ENCODE assay signal across 8 cellular contexts in genomic region chr20:34516038-34516873, GRCh38. TPM values are rescaled to one million over a fixed set of nuclear protein-coding genes. Genes with fewer than 3 reads are reported as not detected.
A peak's percentile ranks its signal among the peaks of the same experiment; 100 is the strongest.
DNase-seq lines count a peak whose midpoint lies in the region; ATAC-seq and TF ChIP-seq lines count a peak whose summit lies in the region.

TSS of gene DYNLRB1 (plus strand) at chr20:34516422. CDS start at chr20:34516459, 37 bp downstream.

- 0 out of 2 replicates have a peak, but pooled peaks cover 6% of the 10 kb centered on the region for H3F3A ChIP-seq in DOHH2 (ENCODE audit: control insufficient read depth, insufficient read depth)
- peaks cover 3% of the 10 kb centered on the region; the same call in 1 of the 2 replicates for H3F3A ChIP-seq in GM23338 (replicated peaks; ENCODE audit: low read depth)

- H3K27ac Mint-ChIP-seq in GM23338 (peak within 1 kb of the TSS; percentile 98), naive B cell (peak within 1 kb of the TSS; percentile 96 to 99 (median 98))
- H3K27ac Mint-ChIP-seq in stimulated activated effector memory CD8-positive, alpha-beta T cell treated with anti-CD3 and anti-CD28 coated beads, Interleukin-12 subunit alpha, Interleukin-12 subunit beta, amount 100 ng/mL, for 72 hours, result peak within 1 kb of the TSS; percentile 98

- DNase-seq in GM23338 (ENCODE audit: low spot score) (peak; percentile 99), LNCaP clone FGC (ENCODE audit: low read depth) (peak; percentile 87), RPMI8226 (peak; percentile 97), fibroblast of gingiva (ENCODE audit: low read depth) (peak; percentile 95), naive B cell (peak; percentile 90)
- peak; percentile 87 to 88 for DNase-seq in activated T-helper 1 cell treated with anti-CD3 and anti-CD28 coated beads, Interleukin-2, amount 50 U/mL, for 16 hours (ENCODE audit: low read depth in 1 of 2, low spot score in 1 of 2)
- peak; percentile 96 to 99 for DNase-seq in stimulated activated effector memory CD8-positive, alpha-beta T cell treated with anti-CD3 and anti-CD28 coated beads, Interleukin-12 subunit alpha, Interleukin-12 subunit beta, amount 100 ng/mL, for 72 hours (ENCODE audit: low spot score in 2 of 2)

- H3K4me1 Mint-ChIP-seq in GM23338, result peaks cover 12% of the 10 kb centered on the region; the same call in 2 of the 3 replicates
- H3K4me1 Mint-ChIP-seq in naive B cell, result peaks cover 20 to 68% (median 50%) of the 10 kb centered on the region in 3 donors
- H3K4me1 Mint-ChIP-seq in stimulated activated effector memory CD8-positive, alpha-beta T cell treated with anti-CD3 and anti-CD28 coated beads, Interleukin-12 subunit alpha, Interleukin-12 subunit beta, amount 100 ng/mL, for 72 hours, result peaks cover 40% of the 10 kb centered on the region

- H4K20me1 ChIP-seq in DOHH2 (ENCODE audit: control insufficient read depth, insufficient read depth, low read depth, low read length), result no peaks in the 10 kb centered on the region
- H4K20me1 ChIP-seq in GM23338 (replicated peaks; ENCODE audit: insufficient read depth), result peaks cover 24% of the 10 kb centered on the region; the same call in 1 of the 2 replicates

- ATAC-seq in GM23338 (peak; percentile 90), naive B cell (ENCODE audit: low read depth in 2 of 2) (peak; percentile 82)
- peak; percentile 91 for ATAC-seq in stimulated activated effector memory CD8-positive, alpha-beta T cell treated with anti-CD3 and anti-CD28 coated beads, Interleukin-12 subunit alpha, Interleukin-12 subunit beta, amount 100 ng/mL, for 72 hours

- no peaks in the 10 kb centered on the region for H3K9me3 ChIP-seq in DOHH2 (ENCODE audit: control insufficient read depth, insufficient read depth, low read length)

- H3K4me2 ChIP-seq in DOHH2 (ENCODE audit: low read length) (peak within 1 kb of the TSS; percentile 98), GM23338 (peak within 1 kb of the TSS; percentile 87)

- peaks cover 11% of the 10 kb centered on the region for H3K27me3 Mint-ChIP-seq in GM23338 (ENCODE audit: insufficient read depth, low read depth, poor library complexity)
- H3K27me3 Mint-ChIP-seq in naive B cell, result no peaks in the 10 kb centered on the region

- H3K4me3 ChIP-seq in DOHH2 (ENCODE audit: low read length) (peak within 1 kb of the TSS; percentile 86), GM23338 (peak within 1 kb of the TSS; percentile 88), LNCaP clone FGC (ENCODE audit: low read depth, low read length) (peak within 1 kb of the TSS; percentile 80)

- H3K79me2 ChIP-seq in DOHH2 (ENCODE audit: control insufficient read depth, low read length), result peaks cover 47% of the 10 kb centered on the region
- peaks cover 45% of the 10 kb centered on the region for H3K79me2 ChIP-seq in GM23338 (replicated peaks; ENCODE audit: insufficient read depth)

- H3K9me3 Mint-ChIP-seq in GM23338 (no peaks in the 10 kb centered on the region), naive B cell (no peaks in the 10 kb centered on the region)
- no peaks in the 10 kb centered on the region for H3K9me3 Mint-ChIP-seq in stimulated activated effector memory CD8-positive, alpha-beta T cell treated with anti-CD3 and anti-CD28 coated beads, Interleukin-12 subunit alpha, Interleukin-12 subunit beta, amount 100 ng/mL, for 72 hours

- H3K27me3 ChIP-seq in DOHH2 (ENCODE audit: control insufficient read depth, low read length) (no peaks in the 10 kb centered on the region), GM23338 (ENCODE audit: insufficient read depth) (no peaks in the 10 kb centered on the region)

- H3K4me3 Mint-ChIP-seq in GM23338 (peak within 1 kb of the TSS; percentile 97), naive B cell (peak within 1 kb of the TSS; percentile 95 to 100 (median 99))
- H3K4me3 Mint-ChIP-seq in stimulated activated effector memory CD8-positive, alpha-beta T cell treated with anti-CD3 and anti-CD28 coated beads, Interleukin-12 subunit alpha, Interleukin-12 subunit beta, amount 100 ng/mL, for 72 hours, result peak within 1 kb of the TSS; percentile 97

- H3K36me3 Mint-ChIP-seq in GM23338 (ENCODE audit: low read depth) (no peaks in the 10 kb centered on the region; the same call in 2 of the 3 replicates), naive B cell (peaks cover 0 to 3% of the 10 kb centered on the region in 2 donors)
- H3K36me3 Mint-ChIP-seq in stimulated activated effector memory CD8-positive, alpha-beta T cell treated with anti-CD3 and anti-CD28 coated beads, Interleukin-12 subunit alpha, Interleukin-12 subunit beta, amount 100 ng/mL, for 72 hours, result peaks cover 54% of the 10 kb centered on the region

- TF ChIP-seq CTCF in DOHH2 (IDR thresholded peaks at IDR 0.05; ENCODE audit: low read depth, low read length, poor library complexity, severe bottlenecking), result no peak
- TF ChIP-seq CTCF in GM23338 (conservative IDR thresholded peaks at IDR 0.05; ENCODE audit: low read depth in 2 of 2), result no peak
- no peak for TF ChIP-seq CTCF in LNCaP clone FGC (IDR thresholded peaks at IDR 0.05; ENCODE audit: control insufficient read depth, extremely low read depth, insufficient read depth)

- peaks cover 5% of the 10 kb centered on the region for H3K36me3 ChIP-seq in DOHH2 (ENCODE audit: control insufficient read depth, low read length)
- H3K36me3 ChIP-seq in GM23338 (ENCODE audit: insufficient read depth), result no peaks in the 10 kb centered on the region; the same call in 1 of the 2 replicates

- H3K27ac ChIP-seq in DOHH2 (ENCODE audit: low read depth, low read length) (peak within 1 kb of the TSS; percentile 25; the same call in 1 of the 2 replicates), GM23338 (ENCODE audit: low read depth) (peak within 1 kb of the TSS; percentile 88)

- H3K9me2 ChIP-seq in DOHH2 (replicated peaks; ENCODE audit: control insufficient read depth, low read length) (no peaks in the 10 kb centered on the region), GM23338 (ENCODE audit: insufficient read depth) (no peaks in the 10 kb centered on the region)

- H2AFZ ChIP-seq in GM23338, result peak within 1 kb of the TSS; percentile 50

- H3K4me1 ChIP-seq in DOHH2 (ENCODE audit: control insufficient read depth, low read length), result peaks cover 42% of the 10 kb centered on the region
- H3K4me1 ChIP-seq in GM23338 (ENCODE audit: insufficient read depth), result peaks cover 8% of the 10 kb centered on the region

TF ChIP-seq in GM23338, 12 proteins besides CTCF, POLR2A, EP300 and RAD21 (continues in another document):
- TF ChIP-seq ZNF114 (CRISPR knock-in tag; IDR thresholded peaks at IDR 0.05) (no peak), ZNF462 (CRISPR knock-in tag; IDR thresholded peaks at IDR 0.05) (no peak)

RNA-seq across cellular contexts. Expression of gene DYNLRB1, which starts in this region (rescaled TPM):
- 102 and 107 TPM in 2 replicates for total RNA-seq in GM23338 (2014; rRNA removed; shearing (Covaris generic))
- polyA plus RNA-seq in GM23338 (2016; fragmentation: Nextera tagmentation; extraction: Ambion mirVana) (376 and 393 TPM in 2 replicates), naive B cell (ENCODE audit: low read depth in 6 of 6) (100 to 1,000 TPM; 216 to 265 (median 253) TPM)

Comparison
In these comparisons a context has a peak if more than half of its experiments do, and no peak if none do; other contexts are left out.
1. Peak in every context shown above with its lines: DNase-seq, ATAC-seq, H3K4me3 ChIP-seq and H3K27ac ChIP-seq.